In the genomic region with DNA sequence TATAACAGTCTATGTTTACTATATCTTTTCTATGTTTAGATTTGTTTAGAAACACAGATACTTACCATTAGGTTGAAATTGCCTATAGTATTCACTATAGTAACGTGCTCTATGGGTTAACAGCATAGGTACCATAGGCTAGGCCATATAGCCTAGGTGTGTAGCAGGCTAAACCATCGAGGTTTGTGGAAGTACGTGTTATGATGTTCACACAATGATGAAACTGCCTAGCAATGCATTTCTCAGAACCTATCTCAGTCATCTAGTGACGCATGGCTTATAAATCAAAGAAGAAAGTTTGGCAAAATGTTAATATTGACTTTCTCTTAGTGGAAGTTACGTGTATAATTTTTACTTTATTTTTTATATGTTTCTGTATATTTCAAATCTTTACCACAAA, we compare ENCODE assay signal across 18 cellular contexts.
DNase-seq lines count a peak whose midpoint lies in the region; ATAC-seq, FAIRE-seq and TF ChIP-seq lines count a peak whose summit lies in the region.
"Had no signal": no experiment of that assay in that cellular context is flagged by ENCODE, and none has a peak within 500 bp of the region (broad histone marks: within the 10 kb centered on the region; RNA-seq: fewer than 3 reads in every experiment).

No MANE protein-coding gene starts in this region.

- intact Hi-C loops in GM12878 (cut with micrococcal nuclease; ENCODE audit: unreplicated experiment), result no loop called here

- no peak for TF ChIP-seq RAD21 in GM12878 (IDR thresholded peaks at IDR 0.05; ENCODE audit: insufficient read depth, low read depth, low read length)

- WGBS in GM12878 (ENCODE audit: insufficient coverage, insufficient replicate concordance, low lambda C conversion rate, missing lambda C conversion rate), result 23% methylated on average over 5 of the region's 5 CpGs

- no peaks in the 10 kb centered on the region for H3K27me3 Mint-ChIP-seq in endothelial cell (ENCODE audit: unreplicated experiment)

- H3K4me3 ChIP-seq in GM12878 (no peak overlapping the region), fibroblast of the aortic adventitia (ENCODE audit: low read depth, low read length) (no peak overlapping the region)
- H3K4me3 ChIP-seq: GM23338 had no signal

- H3K27me3 ChIP-seq in GM12878 (replicated peaks in 1 of 2; ENCODE audit: control insufficient read depth in 2 of 2, insufficient read depth in 2 of 2, low read length in 1 of 2), result no peaks in the 10 kb centered on the region; a peak in 1 of 4 replicates

- TF ChIP-seq CTCF in GM12878 (IDR thresholded peaks at IDR 0.05 in 2 of 3, conservative IDR thresholded peaks at IDR 0.05 in 1 of 3; ENCODE audit: control insufficient read depth in 2 of 3, extremely low read depth in 1 of 3, insufficient read depth in 1 of 3, low read depth in 3 of 3, low read length in 3 of 3), result no peak
- TF ChIP-seq CTCF in fibroblast of the aortic adventitia (IDR thresholded peaks at IDR 0.05; ENCODE audit: insufficient read depth, low read length), result no peak
- TF ChIP-seq CTCF in endothelial cell (IDR thresholded peaks at IDR 0.05; ENCODE audit: unreplicated experiment), result no peak

- POLR2A ChIA-PET in GM12878 (lab: Charles Lee), result no interaction called here

- peak; percentile 59 for FAIRE-seq in GM12878 (lab: Jason Lieb, UNC)
- FAIRE-seq: GM12891, GM18507 had no signal

- in situ Hi-C loops in GM12878 (cut with MboI), result no loop called here

- H3K4me3 Mint-ChIP-seq in endothelial cell (ENCODE audit: unreplicated experiment), result no peak overlapping the region
- H3K4me3 Mint-ChIP-seq: CD4-positive, alpha-beta memory T cell; GM23338; H9 had no signal

- no peaks in the 10 kb centered on the region for H3K36me3 ChIP-seq in GM12878 (ENCODE audit: control insufficient read depth in 2 of 2, insufficient read depth in 2 of 2, low read length in 1 of 2)

- H3K4me2 ChIP-seq in GM12878 (ENCODE audit: control insufficient read depth, insufficient read depth), result no peak overlapping the region
- H3K4me2 ChIP-seq: GM23338 had no signal

- peak; percentile 28 for DNase-seq in OCI-M1 (lab: John Stamatoyannopoulos, UW)
- DNase-seq in GM12878 (ENCODE audit: low read depth, low spot score), result no peak
- peak; percentile 53 for DNase-seq in fibroblast of the aortic adventitia (ENCODE audit: low read depth)
- no peak for DNase-seq in endothelial cell (ENCODE audit: low spot score)
- no peak for DNase-seq in NCI-H1105 (lab: John Stamatoyannopoulos, UW)
- no peak for DNase-seq in DMS 273 (lab: John Stamatoyannopoulos, UW; ENCODE audit: unreplicated experiment)
- DNase-seq: C1 segment of cervical spinal cord; CD4-positive, alpha-beta memory T cell; COR-L47; DMS 273 treated with DMSO at 0.1 percent for 48 hours; DMS79; EL; GDM1; H9 had no signal

- no peaks in the 10 kb centered on the region for H4K20me1 ChIP-seq in GM12878 (ENCODE audit: control insufficient read depth, insufficient read depth)

- H3K36me3 Mint-ChIP-seq in endothelial cell (ENCODE audit: low read depth, unreplicated experiment), result no peaks in the 10 kb centered on the region
- H3K36me3 Mint-ChIP-seq: CD4-positive, alpha-beta memory T cell had no signal

- no peaks in the 10 kb centered on the region for H3K9me3 ChIP-seq in GM12878 (replicated peaks; ENCODE audit: control insufficient read depth, insufficient read depth, low read length)

- no peaks in the 10 kb centered on the region for H3K79me2 ChIP-seq in GM12878 (ENCODE audit: control insufficient read depth, insufficient read depth, low read length)

- H3K4me1 Mint-ChIP-seq in endothelial cell (ENCODE audit: unreplicated experiment), result peaks cover 4% of the 10 kb centered on the region

- H3K27ac Mint-ChIP-seq in endothelial cell (ENCODE audit: unreplicated experiment), result no peak overlapping the region
- H3K27ac Mint-ChIP-seq: CD4-positive, alpha-beta memory T cell had no signal

- TF ChIP-seq POLR2A in GM12878 (IDR thresholded peaks at IDR 0.05; ENCODE audit: low read depth, low read length), result no peak

- no TSS peak for BruUV-seq in GM12878 (replicated peaks; lab: Mats Ljungman, UMichigan)

- H3K4me1 ChIP-seq in GM12878 (ENCODE audit: control insufficient read depth, insufficient read depth, low read length), result no peaks in the 10 kb centered on the region

- no peaks in the 10 kb centered on the region for H3K9me3 Mint-ChIP-seq in endothelial cell (ENCODE audit: unreplicated experiment)
- H3K9me3 Mint-ChIP-seq: GM23338, H9 had no signal

- CTCF ChIA-PET in GM12878 (lab: Yijun Ruan, JAX), result no interaction called here

- SMC1A ChIA-PET in GM12878 (lab: Charles Lee; ENCODE audit: uncharacterized antibody, unreplicated experiment), result no interaction called here

- no peak overlapping the region for H3K9ac ChIP-seq in GM12878 (ENCODE audit: control insufficient read depth, insufficient read depth, low read length)

- RAD21 ChIA-PET in GM12878 (lab: Charles Lee; ENCODE audit: unreplicated experiment), result no interaction called here

- ATAC-seq in GM12878, result no peak
- ATAC-seq: GM23338, HCT116 had no signal

- H2AFZ ChIP-seq in GM12878 (ENCODE audit: control insufficient read depth, low read depth, low read length), result no peak overlapping the region
- H2AFZ ChIP-seq: GM23338 had no signal

- H3K27ac ChIP-seq in GM12878 (ENCODE audit: control insufficient read depth, insufficient read depth), result no peak overlapping the region

- TF ChIP-seq EP300 in GM12878 (IDR thresholded peaks at IDR 0.05; ENCODE audit: borderline replicate concordance in 1 of 2, control insufficient read depth in 1 of 2, low read depth in 2 of 2, low read length in 2 of 2), result no peak

TF ChIP-seq in GM12878, 131 proteins besides CTCF, POLR2A, EP300 and RAD21 (continues in another document):
- TF ChIP-seq WRNIP1 (IDR thresholded peaks at IDR 0.05; ENCODE audit: borderline replicate concordance, low read depth, low read length) (no peak), MYB (IDR thresholded peaks at IDR 0.05; ENCODE audit: borderline replicate concordance, low read depth, low read length) (no peak), SRF (IDR thresholded peaks at IDR 0.05; ENCODE audit: low read depth in 2 of 2, low read length in 2 of 2) (no peak), ETV6 (conservative IDR thresholded peaks at IDR 0.05 in 1 of 2, IDR thresholded peaks at IDR 0.05 in 1 of 2; ENCODE audit: borderline replicate concordance in 1 of 2, low read depth in 1 of 2) (no peak), TBL1XR1 (IDR thresholded peaks at IDR 0.05; ENCODE audit: low read depth, low read length) (no peak), MXI1 (IDR thresholded peaks at IDR 0.05; ENCODE audit: low read depth, low read length) (no peak), STAT3 (IDR thresholded peaks at IDR 0.05; ENCODE audit: low read depth, low read length) (no peak), EED (IDR thresholded peaks at IDR 0.05; ENCODE audit: low read depth) (no peak), ZSCAN29 (IDR thresholded peaks at IDR 0.05) (no peak), TCF3 (IDR thresholded peaks at IDR 0.05; ENCODE audit: borderline replicate concordance, insufficient read depth, low read depth, low read length) (no peak), SPI1 (IDR thresholded peaks at IDR 0.05; ENCODE audit: borderline replicate concordance, insufficient read depth, low read depth, low read length) (no peak)
- TF ChIP-seq, protein P1, sequence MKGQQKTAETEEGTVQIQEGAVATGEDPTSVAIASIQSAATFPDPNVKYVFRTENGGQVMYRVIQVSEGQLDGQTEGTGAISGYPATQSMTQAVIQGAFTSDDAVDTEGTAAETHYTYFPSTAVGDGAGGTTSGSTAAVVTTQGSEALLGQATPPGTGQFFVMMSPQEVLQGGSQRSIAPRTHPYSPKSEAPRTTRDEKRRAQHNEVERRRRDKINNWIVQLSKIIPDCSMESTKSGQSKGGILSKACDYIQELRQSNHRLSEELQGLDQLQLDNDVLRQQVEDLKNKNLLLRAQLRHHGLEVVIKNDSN (IDR thresholded peaks at IDR 0.05; ENCODE audit: borderline replicate concordance, extremely low read length, insufficient read depth, low read depth, low read length), result no peak
- TF ChIP-seq, protein P2, sequence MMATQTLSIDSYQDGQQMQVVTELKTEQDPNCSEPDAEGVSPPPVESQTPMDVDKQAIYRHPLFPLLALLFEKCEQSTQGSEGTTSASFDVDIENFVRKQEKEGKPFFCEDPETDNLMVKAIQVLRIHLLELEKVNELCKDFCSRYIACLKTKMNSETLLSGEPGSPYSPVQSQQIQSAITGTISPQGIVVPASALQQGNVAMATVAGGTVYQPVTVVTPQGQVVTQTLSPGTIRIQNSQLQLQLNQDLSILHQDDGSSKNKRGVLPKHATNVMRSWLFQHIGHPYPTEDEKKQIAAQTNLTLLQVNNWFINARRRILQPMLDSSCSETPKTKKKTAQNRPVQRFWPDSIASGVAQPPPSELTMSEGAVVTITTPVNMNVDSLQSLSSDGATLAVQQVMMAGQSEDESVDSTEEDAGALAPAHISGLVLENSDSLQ (IDR thresholded peaks at IDR 0.05), result no peak
- TF ChIP-seq, protein P3, sequence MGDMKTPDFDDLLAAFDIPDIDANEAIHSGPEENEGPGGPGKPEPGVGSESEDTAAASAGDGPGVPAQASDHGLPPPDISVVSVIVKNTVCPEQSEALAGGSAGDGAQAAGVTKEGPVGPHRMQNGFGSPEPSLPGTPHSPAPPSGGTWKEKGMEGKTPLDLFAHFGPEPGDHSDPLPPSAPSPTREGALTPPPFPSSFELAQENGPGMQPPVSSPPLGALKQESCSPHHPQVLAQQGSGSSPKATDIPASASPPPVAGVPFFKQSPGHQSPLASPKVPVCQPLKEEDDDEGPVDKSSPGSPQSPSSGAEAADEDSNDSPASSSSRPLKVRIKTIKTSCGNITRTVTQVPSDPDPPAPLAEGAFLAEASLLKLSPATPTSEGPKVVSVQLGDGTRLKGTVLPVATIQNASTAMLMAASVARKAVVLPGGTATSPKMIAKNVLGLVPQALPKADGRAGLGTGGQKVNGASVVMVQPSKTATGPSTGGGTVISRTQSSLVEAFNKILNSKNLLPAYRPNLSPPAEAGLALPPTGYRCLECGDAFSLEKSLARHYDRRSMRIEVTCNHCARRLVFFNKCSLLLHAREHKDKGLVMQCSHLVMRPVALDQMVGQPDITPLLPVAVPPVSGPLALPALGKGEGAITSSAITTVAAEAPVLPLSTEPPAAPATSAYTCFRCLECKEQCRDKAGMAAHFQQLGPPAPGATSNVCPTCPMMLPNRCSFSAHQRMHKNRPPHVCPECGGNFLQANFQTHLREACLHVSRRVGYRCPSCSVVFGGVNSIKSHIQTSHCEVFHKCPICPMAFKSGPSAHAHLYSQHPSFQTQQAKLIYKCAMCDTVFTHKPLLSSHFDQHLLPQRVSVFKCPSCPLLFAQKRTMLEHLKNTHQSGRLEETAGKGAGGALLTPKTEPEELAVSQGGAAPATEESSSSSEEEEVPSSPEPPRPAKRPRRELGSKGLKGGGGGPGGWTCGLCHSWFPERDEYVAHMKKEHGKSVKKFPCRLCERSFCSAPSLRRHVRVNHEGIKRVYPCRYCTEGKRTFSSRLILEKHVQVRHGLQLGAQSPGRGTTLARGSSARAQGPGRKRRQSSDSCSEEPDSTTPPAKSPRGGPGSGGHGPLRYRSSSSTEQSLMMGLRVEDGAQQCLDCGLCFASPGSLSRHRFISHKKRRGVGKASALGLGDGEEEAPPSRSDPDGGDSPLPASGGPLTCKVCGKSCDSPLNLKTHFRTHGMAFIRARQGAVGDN (IDR thresholded peaks at IDR 0.05), result no peak

Comparison
In these comparisons a context has a peak if more than half of its experiments do, and no peak if none do; other contexts are left out.
1. DNase-seq: peak in OCI-M1 (single experiment) and fibroblast of the aortic adventitia (single experiment); none in GM12878 (single experiment), endothelial cell (single experiment), NCI-H1105 (single experiment) and DMS 273 (single experiment).